ENCODE assay signal across 19 cellular contexts in genomic region chr14:91004987-91005386, GRCh38.
"Had no signal": no experiment of that assay in that cellular context is flagged by ENCODE, and none has a peak within 500 bp of the region (broad histone marks: within the 10 kb centered on the region; RNA-seq: fewer than 3 reads in every experiment).

No MANE protein-coding gene starts in this region.

- H3K4me2 ChIP-seq: smooth muscle cell had no signal

- H3K36me3 ChIP-seq: lower lobe of right lung, pancreas, right lobe of liver, suprapubic skin, transverse colon, vagina had no signal

- H3K4me3 ChIP-seq: lower lobe of right lung, pancreas, right lobe of liver, smooth muscle cell, suprapubic skin, transverse colon, vagina had no signal

- DNase-seq: effector CD8-positive, alpha-beta T cell; endodermal cell; left ventricle myocardium superior; lower lobe of right lung; naive thymus-derived CD8-positive, alpha-beta T cell; occipital lobe; pancreas; right lobe of liver; stimulated activated CD4-positive, alpha-beta T cell treated with anti-CD3 and anti-CD28 coated beads, Interleukin-12 subunit alpha, Interleukin-12 subunit beta, amount 100 ng/mL, for 4 hours; stimulated activated CD4-positive, alpha-beta T cell treated with anti-CD3 and anti-CD28 coated beads, Interleukin-1b, Interleukin-23, amount 100 ng/mL, for 48 hours; stimulated activated CD4-positive, alpha-beta T cell treated with anti-CD3 and anti-CD28 coated beads, Interleukin-4, amount 100 ng/mL, for 1 hour; stimulated activated CD8-positive, alpha-beta memory T cell treated with anti-CD3 and anti-CD28 coated beads, Interleukin-4, amount 100 ng/mL, for 48 hours; stimulated activated naive CD4-positive, alpha-beta T cell; stimulated activated naive CD8-positive, alpha-beta T cell treated with anti-CD3 and anti-CD28 coated beads, Interleukin-15, amount 100 ng/mL, for 72 hours; transverse colon had no signal

- H3K9me3 ChIP-seq: lower lobe of right lung, pancreas, right lobe of liver, suprapubic skin, transverse colon, vagina had no signal

- ATAC-seq: left ventricle myocardium superior; naive thymus-derived CD8-positive, alpha-beta T cell; stimulated activated naive CD8-positive, alpha-beta T cell treated with anti-CD3 and anti-CD28 coated beads, Interleukin-15, amount 100 ng/mL, for 72 hours had no signal

- H3K27ac ChIP-seq: epithelial cell of prostate, lower lobe of right lung, pancreas, right lobe of liver, suprapubic skin, transverse colon, vagina had no signal

- H3K27me3 ChIP-seq: pancreas, right lobe of liver, suprapubic skin, transverse colon, vagina had no signal
